ENCODE assay signal across 17 cellular contexts in the genomic region with DNA sequence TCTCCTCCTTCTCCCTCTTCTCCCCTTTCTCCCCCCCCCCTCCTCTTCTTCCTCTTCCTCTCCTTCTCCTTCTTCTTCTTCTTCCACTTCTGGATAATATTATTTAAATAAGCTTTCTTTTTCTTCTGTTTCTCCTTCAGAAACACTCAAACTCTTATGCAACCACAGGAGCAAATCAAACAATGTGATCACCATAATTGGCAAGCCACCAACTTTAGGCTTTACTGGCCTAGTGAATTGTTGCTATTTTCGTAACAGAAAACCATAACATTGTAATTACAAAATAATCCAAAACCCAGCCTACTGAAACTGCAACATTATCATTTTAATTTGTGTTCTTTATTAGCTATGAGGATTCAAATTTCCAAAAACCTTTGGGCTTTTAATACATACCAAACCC. TPM values are rescaled to one million over a fixed set of nuclear protein-coding genes. Genes with fewer than 3 reads are reported as not detected.
DNase-seq lines count a peak whose midpoint lies in the region; TF ChIP-seq lines count a peak whose summit lies in the region.
"Had no signal": no experiment of that assay in that cellular context is flagged by ENCODE, and none has a peak within 500 bp of the region (broad histone marks: within the 10 kb centered on the region; RNA-seq: fewer than 3 reads in every experiment).

No MANE protein-coding gene starts in this region.

- DNase-seq in DMS 273 (lab: John Stamatoyannopoulos, UW; ENCODE audit: unreplicated experiment) (peak; percentile 17), DMS 273 treated with DMSO at 0.1 percent for 48 hours (lab: John Stamatoyannopoulos, UW) (no peak), astrocyte of the hippocampus (ENCODE audit: low read depth, low spot score) (peak; percentile 53), fibroblast of the aortic adventitia (ENCODE audit: low read depth) (peak; percentile 71), skeletal muscle cell (ENCODE audit: low read depth) (peak; percentile 40), HuH-7 (ENCODE audit: low spot score) (no peak), hippocampal formation (lab: John Stamatoyannopoulos, UW) (no peak), T-helper 9 cell (no peak)
- DNase-seq: activated effector memory CD4-positive, alpha-beta T cell treated with anti-CD3 and anti-CD28 coated beads, Interleukin-2, amount 50 U/mL, for 16 hours; effector memory CD4-positive, alpha-beta T cell; NCI-H1417 treated with DMSO at 0.1 percent for 48 hours; NCI-H524 treated with DMSO at 0.1 percent for 48 hours; SW 1271 had no signal

- no peak overlapping the region for H3K4me3 ChIP-seq in fibroblast of the aortic adventitia (ENCODE audit: low read depth, low read length)
- H3K4me3 ChIP-seq in skeletal muscle cell (ENCODE audit: low read depth, low read length) = no peak overlapping the region
- H3K4me3 ChIP-seq: ascending aorta had no signal

- no peak for TF ChIP-seq CTCF in fibroblast of the aortic adventitia (IDR thresholded peaks at IDR 0.05; ENCODE audit: insufficient read depth, low read length)

RNA-seq across cellular contexts. Expression of gene DCAF8L1, which starts 14.3 kb away (rescaled TPM):
- total RNA-seq in fibroblast of the aortic adventitia (ENCODE audit: low replicate concordance) = not detected in 2 replicates
- total RNA-seq: ascending aorta, H1, mononuclear cell, osteocyte had no signal

Comparison
In these comparisons a context has a peak if more than half of its experiments do, and no peak if none do; other contexts are left out.
1. DNase-seq: peak in DMS 273 (single experiment), astrocyte of the hippocampus (single experiment), fibroblast of the aortic adventitia (single experiment) and skeletal muscle cell (single experiment); none in DMS 273 treated with DMSO at 0.1 percent for 48 hours (single experiment), HuH-7 (single experiment), hippocampal formation (0 of 2) and T-helper 9 cell (single experiment).